In genomic region chr15:31327674-31328424, GRCh38 we compare ENCODE assay signal across 1 cellular context.
TF ChIP-seq lines count a peak whose summit lies in the region.

No MANE protein-coding gene starts in this region.

TF ChIP-seq in GM23338, 12 proteins besides CTCF, POLR2A, EP300 and RAD21 (continued from another document):
- no peak for TF ChIP-seq ZNF462 (CRISPR knock-in tag; IDR thresholded peaks at IDR 0.05)
- no peak for TF ChIP-seq REST (IDR thresholded peaks at IDR 0.05; ENCODE audit: unreplicated experiment)
- TF ChIP-seq ZNF331 (CRISPR knock-in tag; IDR thresholded peaks at IDR 0.05; ENCODE audit: low read depth), result no peak
- TF ChIP-seq JUNB (IDR thresholded peaks at IDR 0.05; ENCODE audit: unreplicated experiment), result no peak
- TF ChIP-seq ETS1 (IDR thresholded peaks at IDR 0.05), result no peak
- no peak for TF ChIP-seq ZNF114 (CRISPR knock-in tag; IDR thresholded peaks at IDR 0.05)
- TF ChIP-seq STAT1 (IDR thresholded peaks at IDR 0.05; ENCODE audit: unreplicated experiment), result no peak
- no peak for TF ChIP-seq EZH2 (IDR thresholded peaks at IDR 0.05; ENCODE audit: low read depth, unreplicated experiment)
- TF ChIP-seq EZH2phosphoT487 (IDR thresholded peaks at IDR 0.05; ENCODE audit: unreplicated experiment), result no peak
- TF ChIP-seq CREB1 (CRISPR knock-in tag; IDR thresholded peaks at IDR 0.05; ENCODE audit: low read depth), result no peak
- TF ChIP-seq POLR2AphosphoS5 (IDR thresholded peaks at IDR 0.05; ENCODE audit: low read depth), result no peak
